14 cellular contexts compared by ENCODE assay signal in the genomic region with DNA sequence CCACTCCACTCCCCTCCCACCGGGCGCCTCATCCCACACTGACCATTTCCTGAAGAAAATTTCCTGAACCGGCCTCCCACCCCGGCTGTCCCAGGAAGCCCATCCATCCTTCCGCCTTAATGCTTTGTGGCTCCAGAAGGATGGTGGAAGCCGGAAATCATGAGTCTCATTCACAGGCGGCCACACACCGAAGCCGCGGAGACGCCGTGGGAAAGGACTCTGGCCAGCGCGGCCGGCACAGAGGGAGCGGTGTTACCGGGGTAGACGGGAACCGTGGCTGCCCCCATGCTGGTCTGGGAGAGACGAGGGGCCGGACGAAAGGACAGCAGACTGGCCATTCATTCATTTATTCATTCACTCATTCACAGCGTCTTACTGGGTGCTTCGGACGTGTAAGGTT.
A peak's percentile ranks its signal among the peaks of the same experiment; 100 is the strongest.
DNase-seq lines count a peak whose midpoint lies in the region; ATAC-seq and TF ChIP-seq lines count a peak whose summit lies in the region.
"Had no signal": no experiment of that assay in that cellular context is flagged by ENCODE, and none has a peak within 500 bp of the region (broad histone marks: within the 10 kb centered on the region; RNA-seq: fewer than 3 reads in every experiment).

No MANE protein-coding gene starts in this region.

- no peaks in the 10 kb centered on the region for H3K27me3 ChIP-seq in tibial nerve
- H3K27me3 ChIP-seq: breast epithelium, ovary, upper lobe of right lung had no signal

- peaks cover 21% of the 10 kb centered on the region for H3K36me3 Mint-ChIP-seq in activated naive CD4-positive, alpha-beta T cell treated with anti-CD3 and anti-CD28 coated beads, Interleukin-2, amount 50 U/mL, for 24 hours
- H3K36me3 Mint-ChIP-seq in brain, result peaks cover 32% of the 10 kb centered on the region

- 86 to 91% methylated on average over 16 to 19 of the region's 25 CpGs for WGBS in mesodermal cell (ENCODE audit: insufficient coverage in 2 of 2), 2 experiments
- WGBS in tibial nerve, 2 donors, result 58 to 76% methylated on average over 23 to 25 of the region's 25 CpGs

- H3K4me3 ChIP-seq in mesodermal cell (ENCODE audit: extremely low read depth, insufficient read depth, low read length, poor library complexity, severe bottlenecking), result no peak overlapping the region
- H3K4me3 ChIP-seq in tibial nerve, result no peak overlapping the region
- H3K4me3 ChIP-seq: breast epithelium, ovary, upper lobe of right lung had no signal

- H3K9me3 Mint-ChIP-seq in activated naive CD4-positive, alpha-beta T cell treated with anti-CD3 and anti-CD28 coated beads, Interleukin-2, amount 50 U/mL, for 24 hours, result no peaks in the 10 kb centered on the region
- peaks cover 0 to 7% (median 0%) of the 10 kb centered on the region in 5 experiments for H3K9me3 Mint-ChIP-seq in brain

- intact Hi-C loops in head of caudate nucleus (cut with DNase I), result no loop called here

- peaks cover 88% of the 10 kb centered on the region for H3K4me1 Mint-ChIP-seq in activated naive CD4-positive, alpha-beta T cell treated with anti-CD3 and anti-CD28 coated beads, Interleukin-2, amount 50 U/mL, for 24 hours
- peaks cover 84% of the 10 kb centered on the region for H3K4me1 Mint-ChIP-seq in brain

- peak overlapping the region; percentile 94 for H3K27ac Mint-ChIP-seq in activated naive CD4-positive, alpha-beta T cell treated with anti-CD3 and anti-CD28 coated beads, Interleukin-2, amount 50 U/mL, for 24 hours
- peak overlapping the region in 4 of 5 experiments; percentile 52 to 98 (median 71) for H3K27ac Mint-ChIP-seq in brain

- H3K27me3 Mint-ChIP-seq in activated naive CD4-positive, alpha-beta T cell treated with anti-CD3 and anti-CD28 coated beads, Interleukin-2, amount 50 U/mL, for 24 hours, result no peaks in the 10 kb centered on the region
- no peaks in the 10 kb centered on the region for H3K27me3 Mint-ChIP-seq in brain

- H3K9me3 ChIP-seq in mesodermal cell (ENCODE audit: control insufficient read depth, low read length) (no peaks in the 10 kb centered on the region), tibial nerve (no peaks in the 10 kb centered on the region)
- H3K9me3 ChIP-seq: breast epithelium, ovary, upper lobe of right lung had no signal

- no peak for TF ChIP-seq EP300 in tibial nerve (IDR thresholded peaks at IDR 0.05)

- TF ChIP-seq CTCF in brain (conservative IDR thresholded peaks at IDR 0.05) (no peak), tibial nerve (IDR thresholded peaks at IDR 0.05) (no peak)

- H3K36me3 ChIP-seq in mesodermal cell (ENCODE audit: control insufficient read depth, insufficient read depth, low read length), result peaks cover 35% of the 10 kb centered on the region
- H3K36me3 ChIP-seq in tibial nerve, result no peaks in the 10 kb centered on the region
- H3K36me3 ChIP-seq: breast epithelium, ovary, upper lobe of right lung had no signal

- H3K27ac ChIP-seq in mesodermal cell (ENCODE audit: low read depth, low read length, severe bottlenecking) (peak overlapping the region; percentile 86), tibial nerve (peak overlapping the region in 3 of 4 donors; percentile 66 to 94 (median 88))
- H3K27ac ChIP-seq: ovary, upper lobe of right lung, VCaP had no signal

- peaks cover 53% of the 10 kb centered on the region for H3K4me1 ChIP-seq in mesodermal cell (ENCODE audit: control insufficient read depth, insufficient read depth, low read length, poor library complexity, severe bottlenecking)
- H3K4me1 ChIP-seq in tibial nerve, result peaks cover 4 to 96% (median 80%) of the 10 kb centered on the region in 4 donors

- DNase-seq in activated naive CD4-positive, alpha-beta T cell (lab: John Stamatoyannopoulos, UW), result no peak
- DNase-seq in tibial nerve (ENCODE audit: low spot score in 2 of 2), result no peak
- DNase-seq in head of caudate nucleus, result no peak
- DNase-seq: activated T-cell treated with anti-CD3 and anti-CD28 coated beads for 4 hours, DMS 273 treated with DMSO at 0.1 percent for 48 hours, ovary had no signal

- no peak for TF ChIP-seq POLR2A in tibial nerve (IDR thresholded peaks at IDR 0.05)

- no peak for ATAC-seq in GM21447 (IDR thresholded peaks at IDR 0.05; ENCODE audit: unreplicated experiment)
- ATAC-seq in HG02763 (IDR thresholded peaks at IDR 0.05; ENCODE audit: unreplicated experiment), result no peak
- ATAC-seq: upper lobe of right lung had no signal

- H3K4me3 Mint-ChIP-seq in activated naive CD4-positive, alpha-beta T cell treated with anti-CD3 and anti-CD28 coated beads, Interleukin-2, amount 50 U/mL, for 24 hours, result no peak overlapping the region
- H3K4me3 Mint-ChIP-seq in brain, result no peak overlapping the region
